8 cellular contexts compared by ENCODE assay signal in the genomic region with DNA sequence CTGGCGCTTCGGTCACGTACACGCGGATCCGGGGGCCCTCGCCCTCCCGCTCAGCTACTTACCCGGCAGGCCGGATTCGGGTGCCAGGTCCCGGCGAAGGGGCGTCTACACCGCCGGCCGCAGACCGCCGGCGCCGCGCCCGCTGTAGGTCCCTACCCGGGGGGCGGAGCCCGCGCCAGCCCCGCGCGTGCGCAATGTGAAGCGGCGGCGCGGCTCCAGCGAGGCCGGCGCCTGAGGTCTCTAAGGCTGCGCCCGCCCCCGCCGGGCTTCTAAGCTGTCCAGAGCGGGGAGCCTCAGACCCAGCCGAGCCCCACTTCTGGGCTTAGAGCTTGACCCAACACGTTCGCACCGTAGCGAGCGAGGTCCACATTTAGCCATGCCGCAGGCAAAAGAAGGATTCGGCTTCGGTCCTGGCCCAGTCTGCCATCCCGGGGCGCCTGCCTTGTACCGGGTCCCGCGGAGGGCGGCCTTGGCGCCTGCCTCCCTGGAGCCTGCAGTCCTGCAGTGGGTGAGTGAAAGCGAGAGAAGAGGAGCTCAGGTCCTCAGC. TPM values are rescaled to one million over a fixed set of nuclear protein-coding genes. Genes with fewer than 3 reads are reported as not detected.
A peak's percentile ranks its signal among the peaks of the same experiment; 100 is the strongest.
DNase-seq lines count a peak whose midpoint lies in the region; ATAC-seq and TF ChIP-seq lines count a peak whose summit lies in the region.

A gene with protein sequence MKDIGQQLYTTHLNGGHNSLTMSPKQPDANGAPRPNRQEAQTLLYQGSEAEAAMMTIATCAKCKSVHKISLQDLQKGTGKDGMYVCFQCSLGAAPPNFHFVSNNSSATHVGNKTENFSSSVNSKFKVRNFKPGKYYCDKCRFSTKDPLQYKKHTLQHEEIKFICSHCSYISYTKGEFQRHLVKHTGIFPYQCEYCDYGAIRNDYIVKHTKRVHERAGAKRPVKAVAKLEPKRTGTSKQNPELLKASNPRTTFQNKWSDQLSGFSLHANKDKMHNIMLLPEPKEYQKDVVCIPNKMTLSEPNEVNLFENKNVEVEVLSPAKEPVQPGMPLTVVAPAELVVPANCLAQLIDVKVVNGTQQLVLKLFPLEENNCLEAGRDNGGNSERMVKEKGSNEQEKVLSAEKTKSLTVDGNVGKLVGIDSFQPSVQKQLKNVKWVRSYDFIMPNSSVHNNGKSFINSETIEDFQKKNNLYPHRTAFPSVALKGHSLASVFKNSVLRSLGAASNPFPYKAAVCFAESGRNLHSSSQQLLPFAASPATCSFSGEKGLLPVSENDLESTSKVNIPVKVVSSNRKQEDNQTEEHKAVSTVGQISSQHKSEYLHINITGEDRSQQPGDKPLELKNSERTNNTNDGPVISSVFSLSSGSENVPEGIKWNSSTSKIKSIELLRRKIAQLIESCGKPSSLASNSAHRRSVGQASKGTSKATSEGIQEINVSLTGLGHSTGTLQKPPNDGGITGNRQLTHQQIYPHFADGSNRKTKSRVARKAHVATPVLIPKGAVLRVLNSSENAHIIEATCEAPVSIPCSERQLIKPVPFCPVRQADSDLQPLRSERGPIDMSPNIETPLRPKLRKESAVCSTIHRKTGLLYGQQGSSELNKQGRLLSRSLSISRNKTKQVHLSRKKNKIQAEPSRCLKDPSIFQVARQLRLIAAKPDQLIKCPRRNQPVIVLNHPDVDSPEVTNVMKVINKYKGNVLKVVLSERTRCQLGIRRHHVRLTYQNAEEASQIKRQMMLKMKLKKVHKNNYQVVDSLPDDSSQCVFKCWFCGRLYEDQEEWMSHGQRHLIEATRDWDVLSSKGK (minus strand): TSS at position 172 of the 547 bp plus-strand sequence. CDS start 11,098 bp downstream, outside the sequence.

- H3K27me3 Mint-ChIP-seq in activated B cell treated with CpG ODN at 0.5 μM for 24 hours: peaks cover 24% of the 10 kb centered on the region

- peak within 1 kb of the TSS; percentile 85 for H3K27ac Mint-ChIP-seq in activated B cell treated with CpG ODN at 0.5 μM for 24 hours

- CTCF ChIA-PET in activated B cell treated with CpG ODN at 0.5 μM for 24 hours (lab: Charles Lee): interaction anchor here (0.6 kb wide), 1 partner anchor 97 kb away, joined by 3 read pairs; no protein-coding TSS in a partner anchor

- H3K4me1 Mint-ChIP-seq in activated B cell treated with CpG ODN at 0.5 μM for 24 hours: peaks cover 41% of the 10 kb centered on the region

- peaks cover 26% of the 10 kb centered on the region for H3K36me3 Mint-ChIP-seq in activated B cell treated with CpG ODN at 0.5 μM for 24 hours (ENCODE audit: low read depth)

- POLR2A ChIA-PET in activated B cell treated with CpG ODN at 0.5 μM for 24 hours (lab: Charles Lee): interaction anchor here (0.5 to 2.3 kb wide), 7 partner anchors 23 to 1011 kb away, joined by 3 to 23 read pairs (median 6); a partner anchor contains a TSS

- TF ChIP-seq CTCF in activated B cell treated with CpG ODN at 0.5 μM for 24 hours (IDR thresholded peaks at IDR 0.05): no peak

- peaks cover 3% of the 10 kb centered on the region for H3K9me3 Mint-ChIP-seq in activated B cell treated with CpG ODN at 0.5 μM for 24 hours

- H3K27ac ChIP-seq in caudate nucleus (ENCODE audit: low read depth, low read length): no peak within 1 kb of the TSS

- ATAC-seq in GM21737 (IDR thresholded peaks at IDR 0.05; ENCODE audit: unreplicated experiment) (peak; percentile 78), activated B cell treated with CpG ODN at 0.5 μM for 24 hours (ENCODE audit: low read depth) (peak; percentile 69)

- DNase-seq in GDM1 (lab: John Stamatoyannopoulos, UW) (peak; percentile 39), LHCN-M2 (ENCODE audit: low read depth) (peak; percentile 22), activated B cell treated with CpG ODN at 0.5 μM for 24 hours (peak; percentile 85), caudate nucleus (lab: John Stamatoyannopoulos, UW) (peak in 36 of 61 donors; percentile 5 to 70 (median 31)), islet precursor cell (peak; percentile 81), KG1 (lab: John Stamatoyannopoulos, UW) (no peak)
- peak; percentile 67 to 76 for DNase-seq in stimulated activated CD4-positive, alpha-beta T cell treated with anti-CD3 and anti-CD28 coated beads, Interleukin-15, amount 100 ng/mL, for 1 hour (ENCODE audit: low read depth in 1 of 2, low spot score in 1 of 2)

- H3K4me3 Mint-ChIP-seq in activated B cell treated with CpG ODN at 0.5 μM for 24 hours: peak within 1 kb of the TSS; percentile 87

- intact Hi-C loops in activated B cell treated with CpG ODN at 0.5 μM for 24 hours (cut with micrococcal nuclease): loop anchor here (1.0 to 5.0 kb wide), 5 partner anchors 44 to 1015 kb away; no protein-coding TSS in a partner anchor

RNA-seq across cellular contexts. Expression of the gene that starts here (rescaled TPM):
- total RNA-seq in LHCN-M2 (2014; rRNA removed): 6.1 TPM in 2 replicates
- polyA plus RNA-seq in LHCN-M2 (2012): 1.6 TPM
- 26.8 and 29.9 TPM in 2 replicates for total RNA-seq in activated B cell treated with CpG ODN at 0.5 μM for 24 hours
